ENCODE assay signal across 27 cellular contexts in genomic region chr16:4240624-4241023, GRCh38. TPM values are rescaled to one million over a fixed set of nuclear protein-coding genes. Genes with fewer than 3 reads are reported as not detected.
A peak's percentile ranks its signal among the peaks of the same experiment; 100 is the strongest.
DNase-seq lines count a peak whose midpoint lies in the region; ATAC-seq and TF ChIP-seq lines count a peak whose summit lies in the region.
"Had no signal": no experiment of that assay in that cellular context is flagged by ENCODE, and none has a peak within 500 bp of the region (broad histone marks: within the 10 kb centered on the region; RNA-seq: fewer than 3 reads in every experiment).

No MANE protein-coding gene starts in this region.

- no peaks in the 10 kb centered on the region for H4K20me1 ChIP-seq in neural progenitor cell (ENCODE audit: low read depth)

- H3K4me1 ChIP-seq in HEK293 (ENCODE audit: control insufficient read depth, insufficient read depth, low read length) (no peaks in the 10 kb centered on the region), heart left ventricle (peaks cover 0 to 47% (median 11%) of the 10 kb centered on the region in 12 donors), neural progenitor cell (peaks cover 15% of the 10 kb centered on the region)
- H3K4me1 ChIP-seq: right lobe of liver had no signal

- no peak overlapping the region for H3K4me2 ChIP-seq in neural progenitor cell

- TF ChIP-seq CTCF in HEK293 (tag by site-specific recombination; IDR thresholded peaks at IDR 0.05): no peak
- TF ChIP-seq CTCF in heart left ventricle (IDR thresholded peaks at IDR 0.05): no peak
- no peak for TF ChIP-seq CTCF in neural progenitor cell (IDR thresholded peaks at IDR 0.05)

- no peak overlapping the region for H3K4me3 Mint-ChIP-seq in neural progenitor cell
- no peak overlapping the region for H3K4me3 Mint-ChIP-seq in activated naive CD4-positive, alpha-beta T cell treated with anti-CD3 and anti-CD28 coated beads for 36 hours
- H3K4me3 Mint-ChIP-seq in activated T-cell treated with anti-CD3 and anti-CD28 coated beads, Interleukin-2, amount 50 U/mL, for 72 hours: no peak overlapping the region
- H3K4me3 Mint-ChIP-seq: activated naive CD4-positive, alpha-beta T cell treated with anti-CD3 and anti-CD28 coated beads, Interleukin-2, amount 50 U/mL, for 24 hours; memory B cell; stimulated activated naive CD8-positive, alpha-beta T cell treated with anti-CD3 and anti-CD28 coated beads, Interleukin-15, amount 100 ng/mL, for 72 hours had no signal

- DNase-seq in NCI-H82 (lab: John Stamatoyannopoulos, UW) (peak; percentile 89), heart left ventricle (peak in 4 of 5 donors; percentile 68 to 83 (median 76)), neural progenitor cell (ENCODE audit: low spot score) (peak; percentile 39), OCI-M2 (lab: John Stamatoyannopoulos, UW; ENCODE audit: unreplicated experiment) (no peak)
- DNase-seq in activated naive CD4-positive, alpha-beta T cell treated with anti-CD3 and anti-CD28 coated beads for 36 hours: no peak
- no peak for DNase-seq in activated T-cell treated with anti-CD3 and anti-CD28 coated beads, Interleukin-2, amount 50 U/mL, for 72 hours
- DNase-seq: activated CD4-positive, alpha-beta T cell treated with anti-CD3 and anti-CD28 coated beads, Interleukin-2, amount 50 U/mL, for 1 hour; C1 segment of cervical spinal cord; caudate nucleus; dermis blood vessel endothelial cell; kidney glomerular epithelial cell; NCI-H1105; NCI-H2029; NCI-H510A; right lobe of liver; stimulated activated CD4-positive, alpha-beta T cell treated with anti-CD3 and anti-CD28 coated beads, Interleukin-15, amount 100 ng/mL, for 24 hours; stimulated activated naive CD8-positive, alpha-beta T cell treated with anti-CD3 and anti-CD28 coated beads, Interleukin-15, amount 100 ng/mL, for 72 hours; thyroid gland had no signal

- H3K27ac Mint-ChIP-seq in neural progenitor cell: no peak overlapping the region
- no peak overlapping the region for H3K27ac Mint-ChIP-seq in activated naive CD4-positive, alpha-beta T cell treated with anti-CD3 and anti-CD28 coated beads for 36 hours
- no peak overlapping the region for H3K27ac Mint-ChIP-seq in activated T-cell treated with anti-CD3 and anti-CD28 coated beads, Interleukin-2, amount 50 U/mL, for 72 hours
- H3K27ac Mint-ChIP-seq: memory B cell had no signal

- no peak overlapping the region for H3K4me3 ChIP-seq in HEK293 (ENCODE audit: low read depth, low read length)
- peak overlapping the region; percentile 38 to 62 (median 54) for H3K4me3 ChIP-seq in heart left ventricle
- no peak overlapping the region for H3K4me3 ChIP-seq in neural progenitor cell
- H3K4me3 ChIP-seq: right lobe of liver, thyroid gland had no signal

- WGBS in heart left ventricle, 4 donors: 41 to 77% (median 49%) methylated on average over 12 of the region's 12 CpGs

- peaks cover 4% of the 10 kb centered on the region for H3K27me3 Mint-ChIP-seq in neural progenitor cell (ENCODE audit: insufficient read depth, low read depth)
- H3K27me3 Mint-ChIP-seq in activated naive CD4-positive, alpha-beta T cell treated with anti-CD3 and anti-CD28 coated beads for 36 hours (ENCODE audit: low read depth): no peaks in the 10 kb centered on the region
- peaks cover 10% of the 10 kb centered on the region for H3K27me3 Mint-ChIP-seq in activated T-cell treated with anti-CD3 and anti-CD28 coated beads, Interleukin-2, amount 50 U/mL, for 72 hours (ENCODE audit: low read depth)
- H3K27me3 Mint-ChIP-seq: activated naive CD4-positive, alpha-beta T cell treated with anti-CD3 and anti-CD28 coated beads, Interleukin-2, amount 50 U/mL, for 24 hours had no signal

- ATAC-seq in heart left ventricle (peak; percentile 72 to 81 (median 78)), HG02852 (IDR thresholded peaks at IDR 0.05; ENCODE audit: unreplicated experiment) (no peak)
- ATAC-seq in activated T-cell treated with anti-CD3 and anti-CD28 coated beads, Interleukin-2, amount 50 U/mL, for 72 hours (replicated peaks in 1 of 2): no peak
- ATAC-seq: right lobe of liver; stimulated activated naive CD8-positive, alpha-beta T cell treated with anti-CD3 and anti-CD28 coated beads, Interleukin-15, amount 100 ng/mL, for 72 hours had no signal

- TF ChIP-seq POLR2A in heart left ventricle (IDR thresholded peaks at IDR 0.05): peak; percentile 30 to 47

- CTCF ChIA-PET in HEK293 (lab: Yijun Ruan, JAX): interaction anchor here (4.5 kb wide), 1 partner anchor 12 kb away, joined by 20 read pairs; no protein-coding TSS in a partner anchor
- CTCF ChIA-PET in activated naive CD4-positive, alpha-beta T cell treated with anti-CD3 and anti-CD28 coated beads for 36 hours (lab: Charles Lee): no interaction called here

- intact Hi-C loops in heart left ventricle (cut with DNase I): loop anchor here in 5 of 10 donors (5.0 to 10.0 kb wide), 4 partner anchors 33 to 126 kb away; partner anchors contain the start of gene ADCY9 (in 1 of the 5)
- intact Hi-C loops in activated naive CD4-positive, alpha-beta T cell treated with anti-CD3 and anti-CD28 coated beads for 36 hours (cut with micrococcal nuclease): no loop called here

- peak overlapping the region; percentile 74 for H2AFZ ChIP-seq in neural progenitor cell (replicated peaks)

- H3K9me3 ChIP-seq in HEK293 (ENCODE audit: control insufficient read depth, insufficient read depth, low read depth, low read length) (no peaks in the 10 kb centered on the region), heart left ventricle (no peaks in the 10 kb centered on the region), neural progenitor cell (ENCODE audit: low read depth) (no peaks in the 10 kb centered on the region)
- H3K9me3 ChIP-seq: right lobe of liver, thyroid gland had no signal

- H3K27ac ChIP-seq in HEK293 (ENCODE audit: extremely low read depth, low read depth, low read length) (no peak overlapping the region), heart left ventricle (peak overlapping the region; percentile 74 to 100 (median 94)), neural progenitor cell (no peak overlapping the region)
- H3K27ac ChIP-seq: right lobe of liver, thyroid gland, VCaP had no signal

- H3K36me3 Mint-ChIP-seq in neural progenitor cell: no peaks in the 10 kb centered on the region
- no peaks in the 10 kb centered on the region for H3K36me3 Mint-ChIP-seq in activated naive CD4-positive, alpha-beta T cell treated with anti-CD3 and anti-CD28 coated beads for 36 hours (ENCODE audit: low read depth)
- H3K36me3 Mint-ChIP-seq in activated T-cell treated with anti-CD3 and anti-CD28 coated beads, Interleukin-2, amount 50 U/mL, for 72 hours (ENCODE audit: insufficient read depth in 2 of 2): no peaks in the 10 kb centered on the region
- H3K36me3 Mint-ChIP-seq: activated naive CD4-positive, alpha-beta T cell treated with anti-CD3 and anti-CD28 coated beads, Interleukin-2, amount 50 U/mL, for 24 hours had no signal

- H3K9ac ChIP-seq in neural progenitor cell: no peak overlapping the region

- POLR2A ChIA-PET in HEK293 (lab: Yijun Ruan, JAX): no interaction called here

- H3K36me3 ChIP-seq in HEK293 (ENCODE audit: control insufficient read depth in 2 of 2, insufficient read depth in 1 of 2, low read length in 2 of 2) (no peaks in the 10 kb centered on the region), heart left ventricle (no peaks in the 10 kb centered on the region), neural progenitor cell (no peaks in the 10 kb centered on the region)
- H3K36me3 ChIP-seq: right lobe of liver, thyroid gland had no signal

- no peaks in the 10 kb centered on the region for H3K79me2 ChIP-seq in neural progenitor cell (ENCODE audit: low read depth)

- H3K27me3 ChIP-seq in heart left ventricle (no peaks in the 10 kb centered on the region), neural progenitor cell (no peaks in the 10 kb centered on the region)
- H3K27me3 ChIP-seq: right lobe of liver, thyroid gland had no signal

- peaks cover 5% of the 10 kb centered on the region for H3K9me3 Mint-ChIP-seq in neural progenitor cell
- H3K9me3 Mint-ChIP-seq in activated naive CD4-positive, alpha-beta T cell treated with anti-CD3 and anti-CD28 coated beads for 36 hours: no peaks in the 10 kb centered on the region
- no peaks in the 10 kb centered on the region for H3K9me3 Mint-ChIP-seq in activated T-cell treated with anti-CD3 and anti-CD28 coated beads, Interleukin-2, amount 50 U/mL, for 72 hours
- H3K9me3 Mint-ChIP-seq: activated naive CD4-positive, alpha-beta T cell treated with anti-CD3 and anti-CD28 coated beads, Interleukin-2, amount 50 U/mL, for 24 hours; memory B cell; stimulated activated naive CD8-positive, alpha-beta T cell treated with anti-CD3 and anti-CD28 coated beads, Interleukin-15, amount 100 ng/mL, for 72 hours had no signal

- H3K4me1 Mint-ChIP-seq in neural progenitor cell: peaks cover 32% of the 10 kb centered on the region
- no peaks in the 10 kb centered on the region for H3K4me1 Mint-ChIP-seq in activated naive CD4-positive, alpha-beta T cell treated with anti-CD3 and anti-CD28 coated beads for 36 hours (ENCODE audit: low read depth)
- peaks cover 5% of the 10 kb centered on the region for H3K4me1 Mint-ChIP-seq in activated T-cell treated with anti-CD3 and anti-CD28 coated beads, Interleukin-2, amount 50 U/mL, for 72 hours (ENCODE audit: low read depth)
- H3K4me1 Mint-ChIP-seq: activated naive CD4-positive, alpha-beta T cell treated with anti-CD3 and anti-CD28 coated beads, Interleukin-2, amount 50 U/mL, for 24 hours; memory B cell had no signal

- H3F3A ChIP-seq in neural progenitor cell (ENCODE audit: low read depth): peaks cover 7% of the 10 kb centered on the region

TF ChIP-seq in HEK293, 187 proteins besides CTCF, POLR2A, EP300 and RAD21:
- TF ChIP-seq ZNF776 (tag by site-specific recombination; IDR thresholded peaks at IDR 0.05; ENCODE audit: borderline replicate concordance) (no peak), ZBTB8A (tag by site-specific recombination; IDR thresholded peaks at IDR 0.05) (0 out of 2 replicates have a peak, but pooled peaks have one; percentile 11)

RNA-seq across cellular contexts. Expression of gene SRL, which starts 1.3 kb away (rescaled TPM):
- 100 to 1,000 TPM; 372 to 760 (median 534) TPM for total RNA-seq in heart left ventricle
- 100 to 1,000 TPM; 218 to 394 TPM for polyA plus RNA-seq in heart left ventricle
- total RNA-seq in neural progenitor cell (ENCODE audit: low replicate concordance): 0.06 and 0.22 TPM in 2 replicates
- total RNA-seq in activated naive CD4-positive, alpha-beta T cell treated with anti-CD3 and anti-CD28 coated beads for 36 hours: not detected
- total RNA-seq in activated T-cell treated with anti-CD3 and anti-CD28 coated beads, Interleukin-2, amount 50 U/mL, for 72 hours: not detected
- total RNA-seq: Daoy; osteoblast; RPMI7951; T-helper 2 cell treated with Interferon-gamma antibody and Interleukin-4, amounts not matched to agents 100 ng/mL and 5 ng/mL, for 36 hours had no signal

RNA-seq across cellular contexts. Expression of gene TFAP4, which starts 32.2 kb away (rescaled TPM):
- total RNA-seq in heart left ventricle (1 to 10 TPM; 1.7 to 5.5 (median 3.3) TPM), neural progenitor cell (ENCODE audit: low replicate concordance) (19.8 and 24.8 TPM in 2 replicates)
- 1 to 10 TPM; 2.5 to 3.1 TPM for polyA plus RNA-seq in heart left ventricle
- total RNA-seq in activated naive CD4-positive, alpha-beta T cell treated with anti-CD3 and anti-CD28 coated beads for 36 hours: 10 to 100 TPM; 24.0 to 27.7 TPM
- 10 to 100 TPM; 17.8 to 27.2 TPM for total RNA-seq in activated T-cell treated with anti-CD3 and anti-CD28 coated beads, Interleukin-2, amount 50 U/mL, for 72 hours

Comparison
In these comparisons a context has a peak if more than half of its experiments do, and no peak if none do; other contexts are left out.
1. H3K27ac ChIP-seq: peak in heart left ventricle (12 of 12); none in HEK293 (single experiment) and neural progenitor cell (single experiment).
2. H3K4me3 ChIP-seq: peak in heart left ventricle (12 of 12); none in HEK293 (single experiment) and neural progenitor cell (single experiment).
3. DNase-seq: peak in NCI-H82 (single experiment), heart left ventricle (4 of 5) and neural progenitor cell (single experiment); none in activated naive CD4-positive, alpha-beta T cell treated with anti-CD3 and anti-CD28 coated beads for 36 hours (single experiment), activated T-cell treated with anti-CD3 and anti-CD28 coated beads, Interleukin-2, amount 50 U/mL, for 72 hours (0 of 2) and OCI-M2 (single experiment).
4. ATAC-seq: peak in heart left ventricle (4 of 4); none in activated T-cell treated with anti-CD3 and anti-CD28 coated beads, Interleukin-2, amount 50 U/mL, for 72 hours (0 of 2) and HG02852 (single experiment).
5. RNA of gene SRL, which starts 1.3 kb away (total RNA-seq): 372 to 760 TPM in heart left ventricle; 0.06 to 0.22 TPM in neural progenitor cell, not detected in activated naive CD4-positive, alpha-beta T cell treated with anti-CD3 and anti-CD28 coated beads for 36 hours and not detected in activated T-cell treated with anti-CD3 and anti-CD28 coated beads, Interleukin-2, amount 50 U/mL, for 72 hours; every median in the first group is over 100 times any median in the second.